ENCODE assay signal across 1 cellular context in the genomic region with DNA sequence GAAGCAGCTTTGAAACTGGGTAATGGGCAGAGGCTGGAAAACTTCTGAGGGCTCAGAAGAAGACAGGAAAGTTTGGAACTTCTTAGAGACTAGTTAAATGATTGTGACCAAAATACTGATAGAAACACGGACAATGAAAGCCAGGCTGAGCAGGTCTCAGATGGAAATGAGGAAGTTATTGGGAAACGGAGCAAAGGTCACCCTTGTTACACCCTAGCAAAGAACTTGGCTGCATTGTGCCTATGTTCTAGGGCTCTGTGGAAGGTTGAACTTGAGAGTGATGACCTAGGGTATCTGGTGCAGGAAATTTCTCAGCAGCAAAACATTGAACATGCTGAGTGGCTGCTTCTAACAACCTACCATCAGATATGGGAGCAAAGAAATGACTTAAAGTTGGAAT.
A peak's percentile ranks its signal among the peaks of the same experiment; 100 is the strongest.
TF ChIP-seq lines count a peak whose summit lies in the region.

No MANE protein-coding gene starts in this region.

TF ChIP-seq in HepG2, 621 proteins besides CTCF, POLR2A, EP300 and RAD21 (continued from another document and continues in another):
- TF ChIP-seq HES4 (CRISPR knock-in tag; IDR thresholded peaks at IDR 0.05; ENCODE audit: borderline replicate concordance) (no peak), PHF5A (CRISPR knock-in tag; IDR thresholded peaks at IDR 0.05; ENCODE audit: low read depth, unreplicated experiment) (no peak), PRDM10 (CRISPR knock-in tag; IDR thresholded peaks at IDR 0.05; ENCODE audit: low read depth) (no peak), ZNF441 (CRISPR knock-in tag; IDR thresholded peaks at IDR 0.05; ENCODE audit: borderline replicate concordance) (no peak), ZNF235 (CRISPR knock-in tag; IDR thresholded peaks at IDR 0.05; ENCODE audit: borderline replicate concordance) (no peak), HNF4A (CRISPR knock-in tag; IDR thresholded peaks at IDR 0.05) (peak; percentile 73), PRMT3 (CRISPR knock-in tag; IDR thresholded peaks at IDR 0.05; ENCODE audit: borderline replicate concordance, low read depth) (no peak), ATF5 (CRISPR knock-in tag; IDR thresholded peaks at IDR 0.05; ENCODE audit: low read depth) (no peak), SMARCE1 (IDR thresholded peaks at IDR 0.05; ENCODE audit: borderline replicate concordance) (no peak), FOXA1 (IDR thresholded peaks at IDR 0.05) (no peak), FOXA1 (CRISPR knock-in tag; IDR thresholded peaks at IDR 0.05) (no peak), NCOA2 (CRISPR knock-in tag; IDR thresholded peaks at IDR 0.05) (no peak), SOX13 (IDR thresholded peaks at IDR 0.05) (no peak), SOX13 (CRISPR knock-in tag; conservative IDR thresholded peaks at IDR 0.05 in 1 of 2, IDR thresholded peaks at IDR 0.05 in 1 of 2) (peak in 1 of 2 experiments; percentile 59; a peak in 2 of 4 replicates), CEBPG (CRISPR knock-in tag; IDR thresholded peaks at IDR 0.05) (peak; percentile 34; the same call in 1 of the 2 replicates), MLLT10 (CRISPR knock-in tag; IDR thresholded peaks at IDR 0.05) (no peak), FOXK2 (IDR thresholded peaks at IDR 0.05) (no peak), TOE1 (CRISPR knock-in tag; IDR thresholded peaks at IDR 0.05) (no peak), KAT7 (CRISPR knock-in tag; IDR thresholded peaks at IDR 0.05; ENCODE audit: borderline replicate concordance) (no peak), POGK (CRISPR knock-in tag; conservative IDR thresholded peaks at IDR 0.05) (0 out of 2 replicates have a peak, but pooled peaks have one; percentile 29), CHD4 (IDR thresholded peaks at IDR 0.05; ENCODE audit: borderline replicate concordance, low read length) (no peak), ZNF557 (CRISPR knock-in tag; IDR thresholded peaks at IDR 0.05) (no peak), SOX5 (CRISPR knock-in tag; IDR thresholded peaks at IDR 0.05; ENCODE audit: borderline replicate concordance) (0 out of 2 replicates have a peak, but pooled peaks have one; percentile 11), CCAR2 (optimal IDR thresholded peaks at IDR 0.05; ENCODE audit: low read depth, low read length) (no peak), ZNF737 (CRISPR knock-in tag; IDR thresholded peaks at IDR 0.05; ENCODE audit: borderline replicate concordance) (no peak), ZNF446 (CRISPR knock-in tag; IDR thresholded peaks at IDR 0.05) (no peak), RARA (CRISPR knock-in tag; IDR thresholded peaks at IDR 0.05) (peak; percentile 53), ELF3 (CRISPR knock-in tag; IDR thresholded peaks at IDR 0.05) (peak; percentile 33; the same call in 1 of the 2 replicates), NPAS2 (CRISPR knock-in tag; IDR thresholded peaks at IDR 0.05; ENCODE audit: borderline replicate concordance) (no peak), ZBTB7B (CRISPR knock-in tag; IDR thresholded peaks at IDR 0.05) (no peak), RBM39 (IDR thresholded peaks at IDR 0.05; ENCODE audit: low read depth, low read length, poor library complexity, severe bottlenecking) (no peak), GATAD2A (CRISPR knock-in tag; IDR thresholded peaks at IDR 0.05) (no peak), ARID5B (CRISPR knock-in tag; IDR thresholded peaks at IDR 0.05) (0 out of 2 replicates have a peak, but pooled peaks have one; percentile 30), RAD51 (IDR thresholded peaks at IDR 0.05; ENCODE audit: borderline replicate concordance) (no peak), HNF4G (IDR thresholded peaks at IDR 0.05; ENCODE audit: borderline replicate concordance, low read depth, low read length) (0 out of 2 replicates have a peak, but pooled peaks have one; percentile 59), HNF4G (CRISPR knock-in tag; IDR thresholded peaks at IDR 0.05; ENCODE audit: borderline replicate concordance, low read depth) (no peak), ZNF788 (CRISPR knock-in tag; IDR thresholded peaks at IDR 0.05; ENCODE audit: borderline replicate concordance) (no peak), NR2F6 (IDR thresholded peaks at IDR 0.05) (peak; percentile 57), NR2F6 (CRISPR knock-in tag; IDR thresholded peaks at IDR 0.05) (0 out of 2 replicates have a peak, but pooled peaks have one; percentile 14), CEBPB (IDR thresholded peaks at IDR 0.05; ENCODE audit: borderline replicate concordance, low read depth, low read length) (peak; percentile 49; the same call in 1 of the 2 replicates)
- TF ChIP-seq, protein P1, sequence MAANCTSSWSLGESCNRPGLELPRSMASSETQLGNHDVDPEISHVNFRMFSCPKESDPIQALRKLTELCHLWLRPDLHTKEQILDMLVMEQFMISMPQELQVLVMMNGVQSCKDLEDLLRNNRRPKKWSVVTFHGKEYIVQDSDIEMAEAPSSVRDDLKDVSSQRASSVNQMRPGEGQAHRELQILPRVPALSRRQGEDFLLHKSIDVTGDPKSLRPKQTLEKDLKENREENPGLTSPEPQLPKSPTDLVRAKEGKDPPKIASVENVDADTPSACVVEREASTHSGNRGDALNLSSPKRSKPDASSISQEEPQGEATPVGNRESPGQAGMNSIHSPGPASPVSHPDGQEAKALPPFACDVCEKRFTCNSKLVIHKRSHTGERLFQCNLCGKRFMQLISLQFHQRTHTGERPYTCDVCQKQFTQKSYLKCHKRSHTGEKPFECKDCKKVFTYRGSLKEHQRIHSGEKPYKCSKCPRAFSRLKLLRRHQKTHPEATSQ (CRISPR knock-in tag; IDR thresholded peaks at IDR 0.05; ENCODE audit: borderline replicate concordance), result no peak
- TF ChIP-seq, protein P2, sequence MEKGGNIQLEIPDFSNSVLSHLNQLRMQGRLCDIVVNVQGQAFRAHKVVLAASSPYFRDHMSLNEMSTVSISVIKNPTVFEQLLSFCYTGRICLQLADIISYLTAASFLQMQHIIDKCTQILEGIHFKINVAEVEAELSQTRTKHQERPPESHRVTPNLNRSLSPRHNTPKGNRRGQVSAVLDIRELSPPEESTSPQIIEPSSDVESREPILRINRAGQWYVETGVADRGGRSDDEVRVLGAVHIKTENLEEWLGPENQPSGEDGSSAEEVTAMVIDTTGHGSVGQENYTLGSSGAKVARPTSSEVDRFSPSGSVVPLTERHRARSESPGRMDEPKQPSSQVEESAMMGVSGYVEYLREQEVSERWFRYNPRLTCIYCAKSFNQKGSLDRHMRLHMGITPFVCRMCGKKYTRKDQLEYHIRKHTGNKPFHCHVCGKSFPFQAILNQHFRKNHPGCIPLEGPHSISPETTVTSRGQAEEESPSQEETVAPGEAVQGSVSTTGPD (CRISPR knock-in tag; IDR thresholded peaks at IDR 0.05), result no peak
- TF ChIP-seq, protein P3, sequence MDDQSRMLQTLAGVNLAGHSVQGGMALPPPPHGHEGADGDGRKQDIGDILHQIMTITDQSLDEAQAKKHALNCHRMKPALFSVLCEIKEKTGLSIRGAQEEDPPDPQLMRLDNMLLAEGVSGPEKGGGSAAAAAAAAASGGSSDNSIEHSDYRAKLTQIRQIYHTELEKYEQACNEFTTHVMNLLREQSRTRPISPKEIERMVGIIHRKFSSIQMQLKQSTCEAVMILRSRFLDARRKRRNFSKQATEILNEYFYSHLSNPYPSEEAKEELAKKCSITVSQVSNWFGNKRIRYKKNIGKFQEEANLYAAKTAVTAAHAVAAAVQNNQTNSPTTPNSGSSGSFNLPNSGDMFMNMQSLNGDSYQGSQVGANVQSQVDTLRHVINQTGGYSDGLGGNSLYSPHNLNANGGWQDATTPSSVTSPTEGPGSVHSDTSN (CRISPR knock-in tag; IDR thresholded peaks at IDR 0.05; ENCODE audit: borderline replicate concordance), result no peak
- TF ChIP-seq, protein P4, sequence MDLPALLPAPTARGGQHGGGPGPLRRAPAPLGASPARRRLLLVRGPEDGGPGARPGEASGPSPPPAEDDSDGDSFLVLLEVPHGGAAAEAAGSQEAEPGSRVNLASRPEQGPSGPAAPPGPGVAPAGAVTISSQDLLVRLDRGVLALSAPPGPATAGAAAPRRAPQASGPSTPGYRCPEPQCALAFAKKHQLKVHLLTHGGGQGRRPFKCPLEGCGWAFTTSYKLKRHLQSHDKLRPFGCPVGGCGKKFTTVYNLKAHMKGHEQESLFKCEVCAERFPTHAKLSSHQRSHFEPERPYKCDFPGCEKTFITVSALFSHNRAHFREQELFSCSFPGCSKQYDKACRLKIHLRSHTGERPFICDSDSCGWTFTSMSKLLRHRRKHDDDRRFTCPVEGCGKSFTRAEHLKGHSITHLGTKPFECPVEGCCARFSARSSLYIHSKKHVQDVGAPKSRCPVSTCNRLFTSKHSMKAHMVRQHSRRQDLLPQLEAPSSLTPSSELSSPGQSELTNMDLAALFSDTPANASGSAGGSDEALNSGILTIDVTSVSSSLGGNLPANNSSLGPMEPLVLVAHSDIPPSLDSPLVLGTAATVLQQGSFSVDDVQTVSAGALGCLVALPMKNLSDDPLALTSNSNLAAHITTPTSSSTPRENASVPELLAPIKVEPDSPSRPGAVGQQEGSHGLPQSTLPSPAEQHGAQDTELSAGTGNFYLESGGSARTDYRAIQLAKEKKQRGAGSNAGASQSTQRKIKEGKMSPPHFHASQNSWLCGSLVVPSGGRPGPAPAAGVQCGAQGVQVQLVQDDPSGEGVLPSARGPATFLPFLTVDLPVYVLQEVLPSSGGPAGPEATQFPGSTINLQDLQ (CRISPR knock-in tag; IDR thresholded peaks at IDR 0.05), result no peak
- TF ChIP-seq, protein P5, sequence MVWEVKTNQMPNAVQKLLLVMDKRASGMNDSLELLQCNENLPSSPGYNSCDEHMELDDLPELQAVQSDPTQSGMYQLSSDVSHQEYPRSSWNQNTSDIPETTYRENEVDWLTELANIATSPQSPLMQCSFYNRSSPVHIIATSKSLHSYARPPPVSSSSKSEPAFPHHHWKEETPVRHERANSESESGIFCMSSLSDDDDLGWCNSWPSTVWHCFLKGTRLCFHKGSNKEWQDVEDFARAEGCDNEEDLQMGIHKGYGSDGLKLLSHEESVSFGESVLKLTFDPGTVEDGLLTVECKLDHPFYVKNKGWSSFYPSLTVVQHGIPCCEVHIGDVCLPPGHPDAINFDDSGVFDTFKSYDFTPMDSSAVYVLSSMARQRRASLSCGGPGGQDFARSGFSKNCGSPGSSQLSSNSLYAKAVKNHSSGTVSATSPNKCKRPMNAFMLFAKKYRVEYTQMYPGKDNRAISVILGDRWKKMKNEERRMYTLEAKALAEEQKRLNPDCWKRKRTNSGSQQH (CRISPR knock-in tag; IDR thresholded peaks at IDR 0.05; ENCODE audit: low read depth), result no peak
